Comparison of ENCODE assay signal across 9 cellular contexts in genomic region chr12:118359541-118359915, GRCh38. TPM values are rescaled to one million over a fixed set of nuclear protein-coding genes. Genes with fewer than 3 reads are reported as not detected.
DNase-seq lines count a peak whose midpoint lies in the region; ATAC-seq lines count a peak whose summit lies in the region.
"Had no signal": no experiment of that assay in that cellular context is flagged by ENCODE, and none has a peak within 500 bp of the region (broad histone marks: within the 10 kb centered on the region; RNA-seq: fewer than 3 reads in every experiment).

No MANE protein-coding gene starts in this region.

- H3K4me1 ChIP-seq in mesendoderm (ENCODE audit: control insufficient read depth, low read depth, low read length) = no peaks in the 10 kb centered on the region

- no peak for DNase-seq in activated CD4-positive, CD25-positive, alpha-beta regulatory T cell (lab: John Stamatoyannopoulos, UW)
- peak; percentile 76 for DNase-seq in NAMALWA (ENCODE audit: low spot score)
- peak; percentile 26 for DNase-seq in activated naive CD8-positive, alpha-beta T cell treated with anti-CD3 and anti-CD28 coated beads, Interleukin-2, amount 50 U/mL, for 24 hours
- no peak for DNase-seq in stimulated activated naive B cell treated with anti-CD40 and anti-IgM and Interleukin-4, amounts not matched to agents 10 μg/mL and 1 μg/mL and 100 μg/mL, for 72 hours
- no peak for DNase-seq in mesendoderm
- DNase-seq in DMS153 treated with DMSO at 0.1 percent for 48 hours (lab: John Stamatoyannopoulos, UW; ENCODE audit: unreplicated experiment) = no peak
- DNase-seq in head of caudate nucleus = no peak

- H3K79me1 ChIP-seq in mesendoderm (ENCODE audit: low read length) = no peaks in the 10 kb centered on the region

- H4K8ac ChIP-seq in mesendoderm (ENCODE audit: low read depth, low read length) = no peak overlapping the region

- no peak overlapping the region for H2BK120ac ChIP-seq in mesendoderm (ENCODE audit: low read depth, low read length)

- H3K4me2 ChIP-seq in mesendoderm (ENCODE audit: low read length) = no peak overlapping the region

- no peaks in the 10 kb centered on the region for H3K27me3 ChIP-seq in mesendoderm (ENCODE audit: insufficient read depth, low read length, poor library complexity)
- H3K27me3 ChIP-seq: SJSA1 had no signal

- H3K4me3 ChIP-seq in mesendoderm (ENCODE audit: low read length) = no peak overlapping the region
- H3K4me3 ChIP-seq: SJSA1 had no signal

- intact Hi-C loops in head of caudate nucleus (cut with DNase I) = no loop called here

- H3K4ac ChIP-seq in mesendoderm (ENCODE audit: low read depth, low read length) = no peak overlapping the region

- H3K56ac ChIP-seq in mesendoderm (ENCODE audit: low read length) = no peak overlapping the region

- no peak overlapping the region for H3K9ac ChIP-seq in mesendoderm (ENCODE audit: low read length)

- peak overlapping the region; percentile 93 for H3K4me3 Mint-ChIP-seq in activated naive CD8-positive, alpha-beta T cell treated with anti-CD3 and anti-CD28 coated beads, Interleukin-2, amount 50 U/mL, for 24 hours
- peak overlapping the region; percentile 90 to 92 for H3K4me3 Mint-ChIP-seq in stimulated activated naive B cell treated with anti-CD40 and anti-IgM and Interleukin-4, amounts not matched to agents 10 μg/mL and 1 μg/mL and 100 μg/mL, for 72 hours

- no peak overlapping the region for H3K23ac ChIP-seq in mesendoderm (ENCODE audit: low read length)

- H2BK5ac ChIP-seq in mesendoderm (ENCODE audit: low read length) = no peak overlapping the region

- H3K27ac Mint-ChIP-seq in activated naive CD8-positive, alpha-beta T cell treated with anti-CD3 and anti-CD28 coated beads, Interleukin-2, amount 50 U/mL, for 24 hours = peak overlapping the region; percentile 96
- H3K27ac Mint-ChIP-seq in stimulated activated naive B cell treated with anti-CD40 and anti-IgM and Interleukin-4, amounts not matched to agents 10 μg/mL and 1 μg/mL and 100 μg/mL, for 72 hours = peak overlapping the region; percentile 91

- H4K5ac ChIP-seq in mesendoderm (ENCODE audit: low read length) = no peak overlapping the region

- H3K4me1 Mint-ChIP-seq in activated naive CD8-positive, alpha-beta T cell treated with anti-CD3 and anti-CD28 coated beads, Interleukin-2, amount 50 U/mL, for 24 hours = peaks cover 54% of the 10 kb centered on the region
- peaks cover 22 to 43% of the 10 kb centered on the region in 2 donors for H3K4me1 Mint-ChIP-seq in stimulated activated naive B cell treated with anti-CD40 and anti-IgM and Interleukin-4, amounts not matched to agents 10 μg/mL and 1 μg/mL and 100 μg/mL, for 72 hours

- H3K18ac ChIP-seq in mesendoderm (ENCODE audit: low read length) = no peak overlapping the region

- peaks cover 3% of the 10 kb centered on the region for H3K9me3 Mint-ChIP-seq in activated naive CD8-positive, alpha-beta T cell treated with anti-CD3 and anti-CD28 coated beads, Interleukin-2, amount 50 U/mL, for 24 hours
- H3K9me3 Mint-ChIP-seq in stimulated activated naive B cell treated with anti-CD40 and anti-IgM and Interleukin-4, amounts not matched to agents 10 μg/mL and 1 μg/mL and 100 μg/mL, for 72 hours = peaks cover 4 to 6% of the 10 kb centered on the region in 2 donors

- no peak overlapping the region for H2AK5ac ChIP-seq in mesendoderm (ENCODE audit: low read length)

- no CpG with 5 or more reads among the region's 4 CpGs for WGBS in mesendoderm (ENCODE audit: extremely low coverage, insufficient coverage, low lambda C conversion rate)

- ATAC-seq in activated CD4-positive, CD25-positive, alpha-beta regulatory T cell treated with anti-CD3 and anti-CD28 coated beads, Interleukin-2, amount 50 U/mL, for 24 hours = peak; percentile 48 to 55
- peak; percentile 47 for ATAC-seq in activated naive CD8-positive, alpha-beta T cell treated with anti-CD3 and anti-CD28 coated beads, Interleukin-2, amount 50 U/mL, for 24 hours
- peak; percentile 28 to 45 for ATAC-seq in stimulated activated naive B cell treated with anti-CD40 and anti-IgM and Interleukin-4, amounts not matched to agents 10 μg/mL and 1 μg/mL and 100 μg/mL, for 72 hours (replicated peaks)

- no peak overlapping the region for H3K27ac ChIP-seq in mesendoderm (ENCODE audit: low read depth, low read length)
- H3K27ac ChIP-seq: SJSA1 had no signal

- H2BK15ac ChIP-seq in mesendoderm (replicated peaks; ENCODE audit: low read depth) = no peak overlapping the region

- H3K27me3 Mint-ChIP-seq in activated naive CD8-positive, alpha-beta T cell treated with anti-CD3 and anti-CD28 coated beads, Interleukin-2, amount 50 U/mL, for 24 hours = no peaks in the 10 kb centered on the region
- H3K27me3 Mint-ChIP-seq in stimulated activated naive B cell treated with anti-CD40 and anti-IgM and Interleukin-4, amounts not matched to agents 10 μg/mL and 1 μg/mL and 100 μg/mL, for 72 hours = no peaks in the 10 kb centered on the region

- peaks cover 14% of the 10 kb centered on the region for H3K36me3 Mint-ChIP-seq in activated naive CD8-positive, alpha-beta T cell treated with anti-CD3 and anti-CD28 coated beads, Interleukin-2, amount 50 U/mL, for 24 hours (ENCODE audit: low read depth)
- H3K36me3 Mint-ChIP-seq in stimulated activated naive B cell treated with anti-CD40 and anti-IgM and Interleukin-4, amounts not matched to agents 10 μg/mL and 1 μg/mL and 100 μg/mL, for 72 hours = peaks cover 5 to 16% of the 10 kb centered on the region in 2 donors

- no peaks in the 10 kb centered on the region for H3K36me3 ChIP-seq in mesendoderm (ENCODE audit: control insufficient read depth, insufficient read depth, low read length)

- H3K79me2 ChIP-seq in mesendoderm (ENCODE audit: control insufficient read depth, insufficient read depth, low read length) = no peaks in the 10 kb centered on the region

RNA-seq across cellular contexts. Expression of gene TAOK3, which starts 13.2 kb away (rescaled TPM):
- polyA plus RNA-seq in mesendoderm (2013, experiment 1 of 2) = 5.0 TPM
- 5.2 TPM for polyA plus RNA-seq in mesendoderm (2013, experiment 2 of 2)

RNA-seq across cellular contexts. Expression of gene SUDS3, which starts 16.8 kb away (rescaled TPM):
- 26.4 TPM for polyA plus RNA-seq in mesendoderm (2013, experiment 1 of 2)
- 26.5 TPM for polyA plus RNA-seq in mesendoderm (2013, experiment 2 of 2)

Comparison
In these comparisons a context has a peak if more than half of its experiments do, and no peak if none do; other contexts are left out.
1. DNase-seq: peak in NAMALWA (single experiment) and activated naive CD8-positive, alpha-beta T cell treated with anti-CD3 and anti-CD28 coated beads, Interleukin-2, amount 50 U/mL, for 24 hours (single experiment); none in activated CD4-positive, CD25-positive, alpha-beta regulatory T cell (0 of 4), stimulated activated naive B cell treated with anti-CD40 and anti-IgM and Interleukin-4, amounts not matched to agents 10 μg/mL and 1 μg/mL and 100 μg/mL, for 72 hours (single experiment), mesendoderm (single experiment), DMS153 treated with DMSO at 0.1 percent for 48 hours (single experiment) and head of caudate nucleus (0 of 42).
2. Peak in every context shown above with its lines, with median percentiles within 50 percentile points of each other: ATAC-seq.